ENCODE assay signal across 10 cellular contexts in the genomic region with DNA sequence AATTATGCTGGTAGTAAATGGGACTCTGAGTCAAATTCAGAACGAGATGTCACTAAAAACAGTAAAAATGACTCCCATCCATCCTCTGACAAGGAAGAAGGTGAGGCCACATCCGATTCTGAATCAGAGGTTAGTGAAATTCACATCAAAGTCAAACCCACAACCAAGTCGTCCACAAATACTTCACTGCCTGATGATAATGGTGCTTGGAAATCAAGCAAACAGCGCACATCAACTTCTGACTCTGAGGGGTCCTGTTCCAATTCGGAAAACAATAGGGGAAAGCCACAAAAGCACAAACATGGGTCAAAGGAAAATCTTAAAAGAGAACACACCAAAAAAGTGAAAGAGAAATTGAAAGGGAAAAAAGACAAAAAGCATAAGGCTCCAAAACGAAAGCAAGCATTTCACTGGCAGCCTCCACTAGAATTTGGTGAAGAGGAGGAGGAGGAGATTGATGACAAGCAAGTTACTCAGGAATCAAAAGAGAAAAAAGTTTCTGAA. TPM values are rescaled to one million over a fixed set of nuclear protein-coding genes. Genes with fewer than 3 reads are reported as not detected.
DNase-seq lines count a peak whose midpoint lies in the region; ATAC-seq and TF ChIP-seq lines count a peak whose summit lies in the region.
"Had no signal": no experiment of that assay in that cellular context is flagged by ENCODE, and none has a peak within 500 bp of the region (broad histone marks: within the 10 kb centered on the region; RNA-seq: fewer than 3 reads in every experiment).

No MANE protein-coding gene starts in this region.

- no peaks in the 10 kb centered on the region for H3K27me3 ChIP-seq in GM23248 (replicated peaks; ENCODE audit: insufficient read depth)
- H3K27me3 ChIP-seq in lower lobe of right lung (ENCODE audit: low read depth) = no peaks in the 10 kb centered on the region
- H3K27me3 ChIP-seq in right cardiac atrium (ENCODE audit: control insufficient read depth, insufficient read depth) = no peaks in the 10 kb centered on the region
- H3K27me3 ChIP-seq in hepatocyte = no peaks in the 10 kb centered on the region
- no peaks in the 10 kb centered on the region for H3K27me3 ChIP-seq in thyroid gland

- no peak for TF ChIP-seq POLR2A in thyroid gland (IDR thresholded peaks at IDR 0.05)

- no peak for TF ChIP-seq CTCF in lower lobe of right lung (IDR thresholded peaks at IDR 0.05)
- no peak for TF ChIP-seq CTCF in hepatocyte (IDR thresholded peaks at IDR 0.05; ENCODE audit: poor library complexity)
- TF ChIP-seq CTCF in thyroid gland (IDR thresholded peaks at IDR 0.05) = no peak

- peaks cover 36% of the 10 kb centered on the region for H3K36me3 Mint-ChIP-seq in activated CD8-positive, alpha-beta T cell treated with anti-CD3 and anti-CD28 coated beads, Interleukin-2, amount 10 ng/mL, durations not matched to agents 7 days and 5 days (ENCODE audit: low read depth)

- H3K9ac ChIP-seq in GM23248 = peak overlapping the region; percentile 6; the same call in 1 of the 2 replicates

- no peaks in the 10 kb centered on the region for H3K9me2 ChIP-seq in GM23248 (ENCODE audit: insufficient read depth)
- no peaks in the 10 kb centered on the region for H3K9me2 ChIP-seq in hepatocyte (replicated peaks; ENCODE audit: insufficient read depth)

- H3K4me3 ChIP-seq in GM23248 (no peak overlapping the region), lower lobe of right lung (peak overlapping the region; percentile 9), right cardiac atrium (ENCODE audit: low read length) (no peak overlapping the region), hepatocyte (no peak overlapping the region), thyroid gland (replicated peaks in 1 of 3) (no peak overlapping the region)

- peaks cover 7% of the 10 kb centered on the region for H3K4me1 Mint-ChIP-seq in activated CD8-positive, alpha-beta T cell treated with anti-CD3 and anti-CD28 coated beads, Interleukin-2, amount 10 ng/mL, durations not matched to agents 7 days and 5 days (ENCODE audit: low read depth)

- ATAC-seq in activated CD8-positive, alpha-beta T cell treated with anti-CD3 and anti-CD28 coated beads, Interleukin-2, amount 10 ng/mL, durations not matched to agents 7 days and 5 days = peak; percentile 82
- ATAC-seq in lower lobe of right lung (no peak), right cardiac atrium (no peak)

- H3K9me3 Mint-ChIP-seq in activated CD8-positive, alpha-beta T cell treated with anti-CD3 and anti-CD28 coated beads, Interleukin-2, amount 10 ng/mL, durations not matched to agents 7 days and 5 days (ENCODE audit: insufficient read depth) = no peaks in the 10 kb centered on the region
- H3K9me3 Mint-ChIP-seq: CD14-positive monocyte had no signal

- DNase-seq in CD1c-positive myeloid dendritic cell (ENCODE audit: extremely low spot score) (peak; percentile 3), GM23248 (peak; percentile 34), lower lobe of right lung (no peak), NCI-H2196 (lab: John Stamatoyannopoulos, UW; ENCODE audit: unreplicated experiment) (no peak), right cardiac atrium (no peak), hepatocyte (ENCODE audit: low spot score) (no peak), thyroid gland (no peak)
- peak; percentile 62 for DNase-seq in activated CD8-positive, alpha-beta T cell treated with anti-CD3 and anti-CD28 coated beads, Interleukin-2, amount 10 ng/mL, durations not matched to agents 7 days and 5 days
- DNase-seq: NCI-H748 treated with DMSO at 0.1 percent for 48 hours had no signal

- H3K4me3 Mint-ChIP-seq in activated CD8-positive, alpha-beta T cell treated with anti-CD3 and anti-CD28 coated beads, Interleukin-2, amount 10 ng/mL, durations not matched to agents 7 days and 5 days = no peak overlapping the region
- H3K4me3 Mint-ChIP-seq: CD14-positive monocyte had no signal

- H3K27me3 Mint-ChIP-seq in activated CD8-positive, alpha-beta T cell treated with anti-CD3 and anti-CD28 coated beads, Interleukin-2, amount 10 ng/mL, durations not matched to agents 7 days and 5 days (ENCODE audit: low read depth) = no peaks in the 10 kb centered on the region

- peaks cover 46% of the 10 kb centered on the region for H3F3A ChIP-seq in GM23248 (ENCODE audit: insufficient read depth)

- 0 out of 2 replicates have a peak, but pooled peaks cover 4% of the 10 kb centered on the region for H4K20me1 ChIP-seq in GM23248 (ENCODE audit: insufficient read depth)
- H4K20me1 ChIP-seq in hepatocyte (ENCODE audit: insufficient read depth, poor library complexity, severe bottlenecking) = no peaks in the 10 kb centered on the region

- 73 to 78% methylated on average over 6 of the region's 6 CpGs for WGBS in GM23248 (ENCODE audit: low coverage in 1 of 2, low lambda C conversion rate in 2 of 2, missing lambda C conversion rate in 2 of 2), 2 experiments
- 69% methylated on average over 6 of the region's 6 CpGs for WGBS in right cardiac atrium
- WGBS in hepatocyte (ENCODE audit: low lambda C conversion rate, missing lambda C conversion rate) = 94% methylated on average over 6 of the region's 6 CpGs
- 77 to 85% methylated on average over 6 of the region's 6 CpGs for WGBS in thyroid gland, 2 donors

- H2AFZ ChIP-seq in GM23248 (no peak overlapping the region), hepatocyte (no peak overlapping the region)

- no peak overlapping the region for H3K27ac Mint-ChIP-seq in activated CD8-positive, alpha-beta T cell treated with anti-CD3 and anti-CD28 coated beads, Interleukin-2, amount 10 ng/mL, durations not matched to agents 7 days and 5 days

- H3K79me2 ChIP-seq in GM23248 (ENCODE audit: insufficient read depth) = peaks cover 90% of the 10 kb centered on the region
- peaks cover 15% of the 10 kb centered on the region for H3K79me2 ChIP-seq in hepatocyte

- H3K27ac ChIP-seq in GM23248 = peak overlapping the region; percentile 36
- H3K27ac ChIP-seq in lower lobe of right lung = peak overlapping the region; percentile 25
- H3K27ac ChIP-seq in right cardiac atrium (ENCODE audit: low read length) = no peak overlapping the region
- no peak overlapping the region for H3K27ac ChIP-seq in hepatocyte
- no peak overlapping the region for H3K27ac ChIP-seq in thyroid gland

- intact Hi-C loops in lower lobe of right lung (cut with DNase I) (no loop called here), right cardiac atrium (cut with DNase I) (no loop called here), thyroid gland (cut with DNase I) (no loop called here)

- H3K36me3 ChIP-seq in GM23248 (ENCODE audit: low read depth) (peaks cover 90% of the 10 kb centered on the region), lower lobe of right lung (peaks cover 100% of the 10 kb centered on the region), hepatocyte (replicated peaks; ENCODE audit: insufficient read depth, low read depth) (peaks cover 4% of the 10 kb centered on the region), thyroid gland (peaks cover 67 to 75% of the 10 kb centered on the region in 2 donors)

- in situ Hi-C loops in GM23248 (cut with MboI) = no loop called here

- no peak overlapping the region for H3K4me2 ChIP-seq in GM23248 (ENCODE audit: unreplicated experiment)
- no peak overlapping the region for H3K4me2 ChIP-seq in hepatocyte

- no peaks in the 10 kb centered on the region for H3K9me3 ChIP-seq in GM23248 (ENCODE audit: low read depth)
- H3K9me3 ChIP-seq in lower lobe of right lung = no peaks in the 10 kb centered on the region
- no peaks in the 10 kb centered on the region for H3K9me3 ChIP-seq in right cardiac atrium (ENCODE audit: control insufficient read depth, low read length)
- H3K9me3 ChIP-seq in hepatocyte (ENCODE audit: low read depth) = no peaks in the 10 kb centered on the region
- no peaks in the 10 kb centered on the region for H3K9me3 ChIP-seq in thyroid gland

- CTCF ChIA-PET in activated CD8-positive, alpha-beta T cell treated with anti-CD3 and anti-CD28 coated beads, Interleukin-2, amount 10 ng/mL, durations not matched to agents 7 days and 5 days (lab: Charles Lee) = interaction anchor here (2.5 kb wide), 2 partner anchors 28 to 56 kb away, joined by 9 to 21 read pairs; a partner anchor contains a TSS

- POLR2A ChIA-PET in activated CD8-positive, alpha-beta T cell treated with anti-CD3 and anti-CD28 coated beads, Interleukin-2, amount 10 ng/mL, durations not matched to agents 7 days and 5 days (lab: Charles Lee) = interaction anchor here (1.5 kb wide), 1 partner anchor 38 kb away, joined by 5 read pairs; a partner anchor contains a TSS

- H3K4me1 ChIP-seq in GM23248 (ENCODE audit: insufficient read depth) = no peaks in the 10 kb centered on the region
- H3K4me1 ChIP-seq in lower lobe of right lung = peaks cover 4% of the 10 kb centered on the region
- no peaks in the 10 kb centered on the region for H3K4me1 ChIP-seq in right cardiac atrium (ENCODE audit: control insufficient read depth, insufficient read depth, low read length)
- no peaks in the 10 kb centered on the region for H3K4me1 ChIP-seq in hepatocyte (ENCODE audit: insufficient read depth)
- no peaks in the 10 kb centered on the region for H3K4me1 ChIP-seq in thyroid gland

RNA-seq across cellular contexts. Expression of a gene that starts 15.1 kb away (rescaled TPM):
- 65.4 and 72.8 TPM in 2 replicates for total RNA-seq in GM23248 (2014; rRNA removed; shearing (Covaris generic))
- polyA plus RNA-seq in GM23248 (2016; fragmentation: Nextera tagmentation; extraction: Ambion mirVana) = 5.2 TPM in 2 replicates
- total RNA-seq in activated CD8-positive, alpha-beta T cell treated with anti-CD3 and anti-CD28 coated beads, Interleukin-2, amount 10 ng/mL, durations not matched to agents 7 days and 5 days = under 1 TPM; 0.18 to 0.34 TPM
- total RNA-seq in lower lobe of right lung = 20.0 TPM
- total RNA-seq in right cardiac atrium = 100 to 1,000 TPM; 100 to 141 (median 118) TPM
- 99.5 TPM for polyA plus RNA-seq in right cardiac atrium
- 12.3 and 14.2 TPM in 2 replicates for total RNA-seq in hepatocyte
- polyA plus RNA-seq in hepatocyte = 4.7 and 7.0 TPM in 2 replicates
- total RNA-seq in thyroid gland = 10 to 100 TPM; 33.3 to 44.4 (median 42.0) TPM

RNA-seq across cellular contexts. Expression of a gene that starts 37.9 kb away (rescaled TPM):
- 26.0 and 41.9 TPM in 2 replicates for total RNA-seq in GM23248 (2014; rRNA removed; shearing (Covaris generic))
- polyA plus RNA-seq in GM23248 (2016; fragmentation: Nextera tagmentation; extraction: Ambion mirVana) (25.8 and 32.6 TPM in 2 replicates), right cardiac atrium (22.6 TPM), hepatocyte (36.8 and 66.2 TPM in 2 replicates)
- 10 to 100 TPM; 85.9 to 90.3 TPM for total RNA-seq in activated CD8-positive, alpha-beta T cell treated with anti-CD3 and anti-CD28 coated beads, Interleukin-2, amount 10 ng/mL, durations not matched to agents 7 days and 5 days
- total RNA-seq in lower lobe of right lung (87.3 TPM), right cardiac atrium (10 to 100 TPM; 27.7 to 35.8 (median 29.5) TPM), hepatocyte (74.3 and 78.9 TPM in 2 replicates), thyroid gland (100 to 1,000 TPM; 157 to 383 (median 197) TPM)

RNA-seq across cellular contexts. Expression of a gene that starts 46.9 kb away (rescaled TPM):
- not detected in 2 replicates for total RNA-seq in GM23248 (2014; rRNA removed; shearing (Covaris generic))
- not detected in 2 replicates for polyA plus RNA-seq in GM23248 (2016; fragmentation: Nextera tagmentation; extraction: Ambion mirVana)
- total RNA-seq in activated CD8-positive, alpha-beta T cell treated with anti-CD3 and anti-CD28 coated beads, Interleukin-2, amount 10 ng/mL, durations not matched to agents 7 days and 5 days = not detected
- total RNA-seq in lower lobe of right lung = not detected
- 1 to 10 TPM in 1 of 4 donors, under 1 TPM in 3; 0.09 to 1.6 (median 0.40) TPM for total RNA-seq in right cardiac atrium
- polyA plus RNA-seq in right cardiac atrium = 0.29 TPM
- not detected in 2 replicates for total RNA-seq in hepatocyte
- polyA plus RNA-seq in hepatocyte = not detected in 2 replicates
- total RNA-seq in thyroid gland = not detected
- polyA plus RNA-seq: CD14-positive monocyte had no signal

RNA-seq across cellular contexts. Expression of a gene that starts 47.7 kb away (rescaled TPM):
- 11.1 and 23.5 TPM in 2 replicates for total RNA-seq in GM23248 (2014; rRNA removed; shearing (Covaris generic))
- 46.9 and 49.1 TPM in 2 replicates for polyA plus RNA-seq in GM23248 (2016; fragmentation: Nextera tagmentation; extraction: Ambion mirVana)
- total RNA-seq in activated CD8-positive, alpha-beta T cell treated with anti-CD3 and anti-CD28 coated beads, Interleukin-2, amount 10 ng/mL, durations not matched to agents 7 days and 5 days = 10 to 100 TPM; 68.6 to 68.7 TPM
- 21.4 TPM for total RNA-seq in lower lobe of right lung
- 10 to 100 TPM; 11.8 to 14.2 (median 13.5) TPM for total RNA-seq in right cardiac atrium
- 26.7 TPM for polyA plus RNA-seq in right cardiac atrium
- 23.5 and 26.8 TPM in 2 replicates for total RNA-seq in hepatocyte
- 53.7 and 61.7 TPM in 2 replicates for polyA plus RNA-seq in hepatocyte
- total RNA-seq in thyroid gland = 10 to 100 TPM; 16.0 to 54.0 (median 27.9) TPM

RNA-seq across cellular contexts. Expression of a gene that starts 56.6 kb away (rescaled TPM):
- 67.3 and 80.1 TPM in 2 replicates for total RNA-seq in GM23248 (2014; rRNA removed; shearing (Covaris generic))
- polyA plus RNA-seq in GM23248 (2016; fragmentation: Nextera tagmentation; extraction: Ambion mirVana) (55.9 and 56.9 TPM in 2 replicates), right cardiac atrium (20.2 TPM), hepatocyte (23.5 and 31.4 TPM in 2 replicates)
- 10 to 100 TPM; 49.3 to 51.4 TPM for total RNA-seq in activated CD8-positive, alpha-beta T cell treated with anti-CD3 and anti-CD28 coated beads, Interleukin-2, amount 10 ng/mL, durations not matched to agents 7 days and 5 days
- total RNA-seq in lower lobe of right lung (51.3 TPM), right cardiac atrium (10 to 100 TPM; 24.9 to 29.9 (median 28.4) TPM), hepatocyte (44.1 and 53.9 TPM in 2 replicates), thyroid gland (10 to 100 TPM; 59.9 to 66.4 (median 62.7) TPM)

Comparison
In these comparisons a context has a peak if more than half of its experiments do, and no peak if none do; other contexts are left out.
1. DNase-seq: peak in CD1c-positive myeloid dendritic cell (single experiment), GM23248 (single experiment) and activated CD8-positive, alpha-beta T cell treated with anti-CD3 and anti-CD28 coated beads, Interleukin-2, amount 10 ng/mL, durations not matched to agents 7 days and 5 days (single experiment); none in lower lobe of right lung (single experiment), NCI-H2196 (single experiment), right cardiac atrium (0 of 3), hepatocyte (single experiment) and thyroid gland (0 of 2).
2. H3K27ac ChIP-seq: peak in GM23248 (single experiment) and lower lobe of right lung (single experiment); none in right cardiac atrium (single experiment), hepatocyte (single experiment) and thyroid gland (0 of 3).